Comparison of ENCODE assay signal across 15 cellular contexts in genomic region chr7:92797284-92797683, GRCh38. TPM values are rescaled to one million over a fixed set of nuclear protein-coding genes. Genes with fewer than 3 reads are reported as not detected.
DNase-seq lines count a peak whose midpoint lies in the region; ATAC-seq and TF ChIP-seq lines count a peak whose summit lies in the region.
"Had no signal": no experiment of that assay in that cellular context is flagged by ENCODE, and none has a peak within 500 bp of the region (broad histone marks: within the 10 kb centered on the region; RNA-seq: fewer than 3 reads in every experiment).

No MANE protein-coding gene starts in this region.

- TF ChIP-seq CTCF in astrocyte of the cerebellum (IDR thresholded peaks at IDR 0.05; ENCODE audit: low read depth, low read length, missing control alignments): no peak

- no peaks in the 10 kb centered on the region for H3K27me3 ChIP-seq in right cardiac atrium (ENCODE audit: control insufficient read depth, insufficient read depth)
- H3K27me3 ChIP-seq: dorsolateral prefrontal cortex, spleen had no signal

- DNase-seq in astrocyte of the cerebellum (ENCODE audit: low read depth): peak; percentile 49
- DNase-seq in right cardiac atrium: no peak
- DNase-seq in activated CD4-positive, CD25-positive, alpha-beta regulatory T cell treated with anti-CD3 and anti-CD28 coated beads, Interleukin-2, amount 50 U/mL, for 72 hours: no peak
- no peak for DNase-seq in SHP77 treated with DMSO at 0.1 percent for 48 hours (lab: John Stamatoyannopoulos, UW)
- no peak for DNase-seq in cerebellum (ENCODE audit: low spot score)
- DNase-seq: activated B cell treated with CpG ODN at 0.5 μM for 24 hours; activated T-cell treated with anti-CD3 and anti-CD28 coated beads for 4 hours; CD4-positive, alpha-beta T cell; dorsolateral prefrontal cortex; NCI-H2081 treated with DMSO at 0.1 percent for 48 hours; NK-92 treated with Interleukin-12 subunit alpha and Interleukin-12 subunit beta, amount 100 ng/mL, for 24 hours; occipital lobe; spleen had no signal

- intact Hi-C loops in right cardiac atrium (cut with DNase I): no loop called here

- ATAC-seq in GM19025 (IDR thresholded peaks at IDR 0.05; ENCODE audit: low read depth, unreplicated experiment): peak; percentile 20
- peak; percentile 23 for ATAC-seq in HG02938 (IDR thresholded peaks at IDR 0.05; ENCODE audit: unreplicated experiment)
- ATAC-seq in right cardiac atrium: peak; percentile 33 to 39

- H3K27ac ChIP-seq in right cardiac atrium (ENCODE audit: low read length): peak overlapping the region; percentile 38
- H3K27ac ChIP-seq: spleen had no signal

- in situ Hi-C loops in astrocyte of the cerebellum (cut with HindIII; ENCODE audit: low sequenced_read_pairs): no loop called here

- H3K4me3 ChIP-seq in astrocyte of the cerebellum (ENCODE audit: low read depth, low read length) (no peak overlapping the region), right cardiac atrium (ENCODE audit: low read length) (no peak overlapping the region)
- H3K4me3 ChIP-seq: dorsolateral prefrontal cortex, spleen had no signal

- H3K9me3 ChIP-seq in right cardiac atrium (ENCODE audit: control insufficient read depth, low read length): no peaks in the 10 kb centered on the region
- H3K9me3 ChIP-seq: spleen had no signal

- peaks cover 14% of the 10 kb centered on the region for H3K4me1 ChIP-seq in right cardiac atrium (ENCODE audit: control insufficient read depth, insufficient read depth, low read length)

- 66% methylated on average over 1 of the region's 1 CpG for WGBS in right cardiac atrium

RNA-seq across cellular contexts. Expression of gene CDK6, which starts 39.1 kb away (rescaled TPM):
- total RNA-seq in right cardiac atrium (1 to 10 TPM; 8.7 to 9.7 (median 9.2) TPM), cerebellum (81.6 TPM)
- 1.8 TPM for polyA plus RNA-seq in right cardiac atrium
